31 cellular contexts compared by ENCODE assay signal in genomic region chr11:129264114-129264513, GRCh38.
"Had no signal": no experiment of that assay in that cellular context is flagged by ENCODE, and none has a peak within 500 bp of the region (broad histone marks: within the 10 kb centered on the region; RNA-seq: fewer than 3 reads in every experiment).

No MANE protein-coding gene starts in this region.

- H3K27ac ChIP-seq: neural progenitor cell, ovary, parathyroid adenoma, psoas muscle, skin epidermis, spleen, suprapubic skin, testis, tibial artery, transverse colon, uterus had no signal

- H3K9me3 ChIP-seq: ovary, psoas muscle, spleen, suprapubic skin, testis, tibial artery, transverse colon, upper lobe of right lung, uterus had no signal

- H3K4me1 ChIP-seq: parathyroid adenoma, psoas muscle, suprapubic skin had no signal

- H3K36me3 Mint-ChIP-seq: natural killer cell had no signal

- H3K27me3 ChIP-seq: neural progenitor cell, ovary, spleen, suprapubic skin, testis, tibial artery, transverse colon, upper lobe of right lung, uterus had no signal

- H3K4me3 ChIP-seq: neural progenitor cell, ovary, psoas muscle, skin epidermis, smooth muscle cell, spleen, suprapubic skin, testis, tibial artery, transverse colon, upper lobe of right lung, uterus had no signal

- H3K36me3 ChIP-seq: neural progenitor cell, ovary, spleen, suprapubic skin, tibial artery, transverse colon, upper lobe of right lung, uterus had no signal

- DNase-seq: natural killer cell; occipital lobe; ovary; posterior cingulate gyrus; psoas muscle; right cardiac atrium; spleen; stimulated activated CD4-positive, alpha-beta T cell treated with anti-CD3 and anti-CD28 coated beads, Interleukin-12 subunit alpha, Interleukin-12 subunit beta, amount 100 ng/mL, for 4 hours; stimulated activated CD4-positive, alpha-beta T cell treated with anti-CD3 and anti-CD28 coated beads, Interleukin-1b, Interleukin-23, amount 100 ng/mL, for 48 hours; stimulated activated CD4-positive, alpha-beta T cell treated with anti-CD3 and anti-CD28 coated beads, Interleukin-4, amount 100 ng/mL, for 1 hour; stimulated activated CD4-positive, alpha-beta T cell treated with anti-CD3 and anti-CD28 coated beads, Interleukin-4, amount 100 ng/mL, for 4 hours; stimulated activated CD8-positive, alpha-beta memory T cell treated with anti-CD3 and anti-CD28 coated beads, Interleukin-4, amount 100 ng/mL, for 48 hours; stimulated activated naive CD4-positive, alpha-beta T cell; stimulated activated naive CD8-positive, alpha-beta T cell treated with anti-CD3 and anti-CD28 coated beads, Interleukin-15, amount 100 ng/mL, for 72 hours; stimulated activated naive CD8-positive, alpha-beta T cell treated with anti-CD3 and anti-CD28 coated beads, Interleukin-15, Interleukin-2, amounts not matched to agents 100 U/mL and 50 U/mL, for 24 hours; substantia nigra; testis; tibial artery; transverse colon; upper lobe of right lung; uterus had no signal

- H3K4me3 Mint-ChIP-seq: natural killer cell; nephron; neural progenitor cell; stimulated activated memory B cell treated with anti-CD40 and anti-IgM and Interleukin-4, amounts not matched to agents 10 μg/mL and 1 μg/mL and 100 μg/mL, for 72 hours; stimulated activated naive CD8-positive, alpha-beta T cell treated with anti-CD3 and anti-CD28 coated beads, Interleukin-15, amount 100 ng/mL, for 72 hours; type B pancreatic cell had no signal

- H3K4me1 Mint-ChIP-seq: natural killer cell; stimulated activated memory B cell treated with anti-CD40 and anti-IgM and Interleukin-4, amounts not matched to agents 10 μg/mL and 1 μg/mL and 100 μg/mL, for 72 hours had no signal

- H3K27me3 Mint-ChIP-seq: progenitor cell of endocrine pancreas; stimulated activated naive CD8-positive, alpha-beta T cell treated with anti-CD3 and anti-CD28 coated beads, Interleukin-15, amount 100 ng/mL, for 72 hours; type B pancreatic cell had no signal

- H3K27ac Mint-ChIP-seq: natural killer cell; neural progenitor cell; progenitor cell of endocrine pancreas; stimulated activated memory B cell treated with anti-CD40 and anti-IgM and Interleukin-4, amounts not matched to agents 10 μg/mL and 1 μg/mL and 100 μg/mL, for 72 hours; stimulated activated naive CD8-positive, alpha-beta T cell treated with anti-CD3 and anti-CD28 coated beads, Interleukin-15, amount 100 ng/mL, for 72 hours; type B pancreatic cell had no signal

- H2AFZ ChIP-seq: neural progenitor cell, parathyroid adenoma had no signal

- H3K4me2 ChIP-seq: neural progenitor cell, smooth muscle cell had no signal

- ATAC-seq: natural killer cell; psoas muscle; right cardiac atrium; sciatic nerve; stimulated activated memory B cell treated with anti-CD40 and anti-IgM and Interleukin-4, amounts not matched to agents 10 μg/mL and 1 μg/mL and 100 μg/mL, for 72 hours; stimulated activated naive CD8-positive, alpha-beta T cell treated with anti-CD3 and anti-CD28 coated beads, Interleukin-15, amount 100 ng/mL, for 72 hours; stimulated activated naive CD8-positive, alpha-beta T cell treated with anti-CD3 and anti-CD28 coated beads, Interleukin-15, Interleukin-2, amounts not matched to agents 100 U/mL and 50 U/mL, for 24 hours; upper lobe of right lung had no signal

- H3K9ac ChIP-seq: neural progenitor cell, parathyroid adenoma had no signal

- H3K9me3 Mint-ChIP-seq: natural killer cell; nephron; neural progenitor cell; stimulated activated memory B cell treated with anti-CD40 and anti-IgM and Interleukin-4, amounts not matched to agents 10 μg/mL and 1 μg/mL and 100 μg/mL, for 72 hours; stimulated activated naive CD8-positive, alpha-beta T cell treated with anti-CD3 and anti-CD28 coated beads, Interleukin-15, amount 100 ng/mL, for 72 hours; type B pancreatic cell had no signal
